1 cellular context compared by ENCODE assay signal in the genomic region with DNA sequence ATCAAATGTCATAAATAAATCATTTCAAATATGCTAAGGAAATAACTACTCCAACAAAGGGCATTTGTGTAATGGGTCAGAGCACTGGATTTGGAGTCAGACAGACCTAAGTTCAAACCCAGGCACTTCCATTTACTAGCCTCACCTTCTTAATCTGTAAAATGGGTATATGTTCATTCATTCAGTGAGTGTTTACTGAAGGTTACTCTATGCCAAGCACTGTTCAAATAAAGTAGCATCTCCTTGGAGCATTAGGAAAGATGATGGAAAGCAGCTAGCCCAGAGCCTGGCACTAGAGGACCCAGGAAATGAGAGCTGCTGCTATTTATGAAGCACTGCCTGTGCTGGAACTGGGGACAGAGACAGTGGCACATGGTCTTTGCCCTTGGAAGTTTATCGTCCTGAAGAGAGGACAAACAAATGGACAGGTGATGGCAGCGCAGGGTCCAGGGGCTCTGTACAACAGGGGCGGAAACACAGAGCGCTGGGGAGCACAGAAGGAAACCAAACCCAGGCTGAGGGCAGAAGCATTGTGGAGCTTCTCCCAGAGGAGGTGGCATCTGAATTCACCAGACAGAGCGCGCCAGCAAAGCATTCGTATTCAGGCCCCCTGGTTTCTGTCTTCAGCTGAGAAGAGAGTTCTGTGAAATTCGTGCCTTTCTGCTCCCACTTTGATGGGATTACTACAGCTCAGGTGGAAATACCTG.
TF ChIP-seq lines count a peak whose summit lies in the region.

No MANE protein-coding gene starts in this region.

TF ChIP-seq in HepG2, 621 proteins besides CTCF, POLR2A, EP300 and RAD21 (continued from another document and continues in another):
- TF ChIP-seq, protein P1, sequence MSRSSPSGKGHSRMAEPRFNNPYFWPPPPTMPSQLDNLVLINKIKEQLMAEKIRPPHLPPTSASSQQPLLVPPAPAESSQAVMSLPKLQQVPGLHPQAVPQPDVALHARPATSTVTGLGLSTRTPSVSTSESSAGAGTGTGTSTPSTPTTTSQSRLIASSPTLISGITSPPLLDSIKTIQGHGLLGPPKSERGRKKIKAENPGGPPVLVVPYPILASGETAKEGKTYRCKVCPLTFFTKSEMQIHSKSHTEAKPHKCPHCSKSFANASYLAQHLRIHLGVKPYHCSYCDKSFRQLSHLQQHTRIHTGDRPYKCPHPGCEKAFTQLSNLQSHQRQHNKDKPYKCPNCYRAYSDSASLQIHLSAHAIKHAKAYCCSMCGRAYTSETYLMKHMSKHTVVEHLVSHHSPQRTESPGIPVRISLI (CRISPR knock-in tag; IDR thresholded peaks at IDR 0.05; ENCODE audit: borderline replicate concordance) = no peak
- TF ChIP-seq PHF5A (CRISPR knock-in tag; IDR thresholded peaks at IDR 0.05; ENCODE audit: low read depth, unreplicated experiment) (peak; percentile 90), ZHX2 (IDR thresholded peaks at IDR 0.05; ENCODE audit: low read depth) (no peak), ZHX2 (CRISPR knock-in tag; IDR thresholded peaks at IDR 0.05; ENCODE audit: borderline replicate concordance) (no peak), DZIP1 (CRISPR knock-in tag; IDR thresholded peaks at IDR 0.05) (no peak), ZNF766 (CRISPR knock-in tag; IDR thresholded peaks at IDR 0.05; ENCODE audit: borderline replicate concordance) (peak; percentile 46; the same call in 1 of the 2 replicates), NPAS2 (CRISPR knock-in tag; IDR thresholded peaks at IDR 0.05; ENCODE audit: borderline replicate concordance) (no peak), HNRNPH1 (optimal IDR thresholded peaks at IDR 0.05; ENCODE audit: low read depth, low read length) (no peak), SNAPC2 (CRISPR knock-in tag; IDR thresholded peaks at IDR 0.05) (no peak), CHD2 (IDR thresholded peaks at IDR 0.05; ENCODE audit: low read depth, low read length) (no peak), AGO1 (IDR thresholded peaks at IDR 0.05; ENCODE audit: low read depth, low read length, poor library complexity, severe bottlenecking) (no peak), ZNF503 (CRISPR knock-in tag; IDR thresholded peaks at IDR 0.05) (no peak), ZNF180 (CRISPR knock-in tag; IDR thresholded peaks at IDR 0.05; ENCODE audit: borderline replicate concordance, low read depth) (no peak), DPF2 (CRISPR knock-in tag; IDR thresholded peaks at IDR 0.05; ENCODE audit: borderline replicate concordance, low read depth) (peak; percentile 75; the same call in 1 of the 2 replicates), THYN1 (CRISPR knock-in tag; IDR thresholded peaks at IDR 0.05; ENCODE audit: borderline replicate concordance, low read depth) (no peak), ZNF101 (CRISPR knock-in tag; IDR thresholded peaks at IDR 0.05; ENCODE audit: borderline replicate concordance, low read depth) (no peak), ZNF747 (CRISPR knock-in tag; IDR thresholded peaks at IDR 0.05; ENCODE audit: borderline replicate concordance) (peak; percentile 62; the same call in 1 of the 2 replicates), JUND (CRISPR knock-in tag; IDR thresholded peaks at IDR 0.05) (peak; percentile 65; the same call in 1 of the 2 replicates), KDM3A (CRISPR knock-in tag; IDR thresholded peaks at IDR 0.05; ENCODE audit: low read depth) (0 out of 2 replicates have a peak, but pooled peaks have one; percentile 14), HNRNPLL (IDR thresholded peaks at IDR 0.05; ENCODE audit: low read depth, low read length, poor library complexity, severe bottlenecking) (no peak)
- TF ChIP-seq, protein P2, sequence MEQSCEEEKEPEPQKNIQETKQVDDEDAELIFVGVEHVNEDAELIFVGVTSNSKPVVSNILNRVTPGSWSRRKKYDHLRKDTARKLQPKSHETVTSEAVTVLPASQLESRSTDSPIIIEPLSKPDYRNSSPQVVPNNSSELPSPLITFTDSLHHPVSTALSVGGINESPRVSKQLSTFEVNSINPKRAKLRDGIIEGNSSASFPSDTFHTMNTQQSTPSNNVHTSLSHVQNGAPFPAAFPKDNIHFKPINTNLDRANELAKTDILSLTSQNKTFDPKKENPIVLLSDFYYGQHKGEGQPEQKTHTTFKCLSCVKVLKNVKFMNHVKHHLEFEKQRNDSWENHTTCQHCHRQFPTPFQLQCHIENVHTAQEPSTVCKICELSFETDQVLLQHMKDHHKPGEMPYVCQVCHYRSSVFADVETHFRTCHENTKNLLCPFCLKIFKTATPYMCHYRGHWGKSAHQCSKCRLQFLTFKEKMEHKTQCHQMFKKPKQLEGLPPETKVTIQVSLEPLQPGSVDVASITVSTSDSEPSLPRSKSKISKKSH (CRISPR knock-in tag; IDR thresholded peaks at IDR 0.05; ENCODE audit: borderline replicate concordance) = no peak; the same call in 1 of the 2 replicates
- TF ChIP-seq, protein P3, sequence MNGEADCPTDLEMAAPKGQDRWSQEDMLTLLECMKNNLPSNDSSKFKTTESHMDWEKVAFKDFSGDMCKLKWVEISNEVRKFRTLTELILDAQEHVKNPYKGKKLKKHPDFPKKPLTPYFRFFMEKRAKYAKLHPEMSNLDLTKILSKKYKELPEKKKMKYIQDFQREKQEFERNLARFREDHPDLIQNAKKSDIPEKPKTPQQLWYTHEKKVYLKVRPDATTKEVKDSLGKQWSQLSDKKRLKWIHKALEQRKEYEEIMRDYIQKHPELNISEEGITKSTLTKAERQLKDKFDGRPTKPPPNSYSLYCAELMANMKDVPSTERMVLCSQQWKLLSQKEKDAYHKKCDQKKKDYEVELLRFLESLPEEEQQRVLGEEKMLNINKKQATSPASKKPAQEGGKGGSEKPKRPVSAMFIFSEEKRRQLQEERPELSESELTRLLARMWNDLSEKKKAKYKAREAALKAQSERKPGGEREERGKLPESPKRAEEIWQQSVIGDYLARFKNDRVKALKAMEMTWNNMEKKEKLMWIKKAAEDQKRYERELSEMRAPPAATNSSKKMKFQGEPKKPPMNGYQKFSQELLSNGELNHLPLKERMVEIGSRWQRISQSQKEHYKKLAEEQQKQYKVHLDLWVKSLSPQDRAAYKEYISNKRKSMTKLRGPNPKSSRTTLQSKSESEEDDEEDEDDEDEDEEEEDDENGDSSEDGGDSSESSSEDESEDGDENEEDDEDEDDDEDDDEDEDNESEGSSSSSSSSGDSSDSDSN (CRISPR knock-in tag; IDR thresholded peaks at IDR 0.05) = peak; percentile 56; the same call in 1 of the 2 replicates
- TF ChIP-seq, protein P4, sequence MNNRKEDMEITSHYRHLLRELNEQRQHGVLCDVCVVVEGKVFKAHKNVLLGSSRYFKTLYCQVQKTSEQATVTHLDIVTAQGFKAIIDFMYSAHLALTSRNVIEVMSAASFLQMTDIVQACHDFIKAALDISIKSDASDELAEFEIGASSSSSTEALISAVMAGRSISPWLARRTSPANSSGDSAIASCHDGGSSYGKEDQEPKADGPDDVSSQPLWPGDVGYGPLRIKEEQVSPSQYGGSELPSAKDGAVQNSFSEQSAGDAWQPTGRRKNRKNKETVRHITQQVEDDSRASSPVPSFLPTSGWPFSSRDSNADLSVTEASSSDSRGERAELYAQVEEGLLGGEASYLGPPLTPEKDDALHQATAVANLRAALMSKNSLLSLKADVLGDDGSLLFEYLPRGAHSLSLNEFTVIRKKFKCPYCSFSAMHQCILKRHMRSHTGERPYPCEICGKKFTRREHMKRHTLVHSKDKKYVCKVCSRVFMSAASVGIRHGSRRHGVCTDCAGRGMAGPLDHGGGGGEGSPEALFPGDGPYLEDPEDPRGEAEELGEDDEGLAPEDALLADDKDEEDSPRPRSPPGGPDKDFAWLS (CRISPR knock-in tag; IDR thresholded peaks at IDR 0.05; ENCODE audit: borderline replicate concordance) = no peak
- TF ChIP-seq, protein P5, sequence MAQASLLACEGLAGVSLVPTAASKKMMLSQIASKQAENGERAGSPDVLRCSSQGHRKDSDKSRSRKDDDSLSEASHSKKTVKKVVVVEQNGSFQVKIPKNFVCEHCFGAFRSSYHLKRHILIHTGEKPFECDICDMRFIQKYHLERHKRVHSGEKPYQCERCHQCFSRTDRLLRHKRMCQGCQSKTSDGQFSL (CRISPR knock-in tag; IDR thresholded peaks at IDR 0.05) = no peak
- TF ChIP-seq, protein P6, sequence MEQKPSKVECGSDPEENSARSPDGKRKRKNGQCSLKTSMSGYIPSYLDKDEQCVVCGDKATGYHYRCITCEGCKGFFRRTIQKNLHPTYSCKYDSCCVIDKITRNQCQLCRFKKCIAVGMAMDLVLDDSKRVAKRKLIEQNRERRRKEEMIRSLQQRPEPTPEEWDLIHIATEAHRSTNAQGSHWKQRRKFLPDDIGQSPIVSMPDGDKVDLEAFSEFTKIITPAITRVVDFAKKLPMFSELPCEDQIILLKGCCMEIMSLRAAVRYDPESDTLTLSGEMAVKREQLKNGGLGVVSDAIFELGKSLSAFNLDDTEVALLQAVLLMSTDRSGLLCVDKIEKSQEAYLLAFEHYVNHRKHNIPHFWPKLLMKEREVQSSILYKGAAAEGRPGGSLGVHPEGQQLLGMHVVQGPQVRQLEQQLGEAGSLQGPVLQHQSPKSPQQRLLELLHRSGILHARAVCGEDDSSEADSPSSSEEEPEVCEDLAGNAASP (CRISPR knock-in tag; IDR thresholded peaks at IDR 0.05; ENCODE audit: borderline replicate concordance) = no peak
- TF ChIP-seq, protein P7, sequence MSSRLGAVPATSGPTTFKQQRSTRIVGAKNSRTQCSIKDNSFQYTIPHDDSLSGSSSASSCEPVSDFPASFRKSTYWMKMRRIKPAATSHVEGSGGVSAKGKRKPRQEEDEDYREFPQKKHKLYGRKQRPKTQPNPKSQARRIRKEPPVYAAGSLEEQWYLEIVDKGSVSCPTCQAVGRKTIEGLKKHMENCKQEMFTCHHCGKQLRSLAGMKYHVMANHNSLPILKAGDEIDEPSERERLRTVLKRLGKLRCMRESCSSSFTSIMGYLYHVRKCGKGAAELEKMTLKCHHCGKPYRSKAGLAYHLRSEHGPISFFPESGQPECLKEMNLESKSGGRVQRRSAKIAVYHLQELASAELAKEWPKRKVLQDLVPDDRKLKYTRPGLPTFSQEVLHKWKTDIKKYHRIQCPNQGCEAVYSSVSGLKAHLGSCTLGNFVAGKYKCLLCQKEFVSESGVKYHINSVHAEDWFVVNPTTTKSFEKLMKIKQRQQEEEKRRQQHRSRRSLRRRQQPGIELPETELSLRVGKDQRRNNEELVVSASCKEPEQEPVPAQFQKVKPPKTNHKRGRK (CRISPR knock-in tag; IDR thresholded peaks at IDR 0.05) = 0 out of 2 replicates have a peak, but pooled peaks have one; percentile 41
